In genomic region chr22:47769652-47770051, GRCh38 we compare ENCODE assay signal across 17 cellular contexts.
DNase-seq lines count a peak whose midpoint lies in the region; ATAC-seq and TF ChIP-seq lines count a peak whose summit lies in the region.
"Had no signal": no experiment of that assay in that cellular context is flagged by ENCODE, and none has a peak within 500 bp of the region (broad histone marks: within the 10 kb centered on the region; RNA-seq: fewer than 3 reads in every experiment).

No MANE protein-coding gene starts in this region.

- H3K56ac ChIP-seq in H9 (ENCODE audit: insufficient read length, low read depth, low read length) (no peak overlapping the region), mesendoderm (ENCODE audit: low read length) (peak overlapping the region; percentile 3)

- H3K4me1 Mint-ChIP-seq in H9 = peaks cover 12 to 14% of the 10 kb centered on the region in 2 experiments
- H3K4me1 Mint-ChIP-seq: B cell had no signal

- H2BK20ac ChIP-seq in H9 (ENCODE audit: low read depth, low read length, poor library complexity, severe bottlenecking) = no peak overlapping the region

- H3K4me3 Mint-ChIP-seq in H9 = no peak overlapping the region
- H3K4me3 Mint-ChIP-seq: B cell; CD4-positive, alpha-beta T cell; CD8-positive, alpha-beta T cell had no signal

- no peaks in the 10 kb centered on the region for H3K4me1 ChIP-seq in H9 (ENCODE audit: insufficient read depth, low read length)
- no peaks in the 10 kb centered on the region for H3K4me1 ChIP-seq in mesendoderm (ENCODE audit: control insufficient read depth, low read depth, low read length)
- no peaks in the 10 kb centered on the region for H3K4me1 ChIP-seq in trophoblast cell (ENCODE audit: control insufficient read depth in 1 of 2, insufficient read depth in 2 of 2, low read length in 2 of 2)
- H3K4me1 ChIP-seq: A549; BLaER1 treated with 17β-estradiol and CSF1 and Interleukin-3, amounts not matched to agents 10 nM and 100 nM; Caco-2 had no signal

- H3K79me1 ChIP-seq in H9 (ENCODE audit: insufficient read depth, low read depth, low read length, poor library complexity, severe bottlenecking) (no peaks in the 10 kb centered on the region), mesendoderm (ENCODE audit: low read length) (no peaks in the 10 kb centered on the region), trophoblast cell (ENCODE audit: low read length) (no peaks in the 10 kb centered on the region)

- peaks cover 0 to 2% of the 10 kb centered on the region in 2 experiments; a peak in 2 of 5 replicates for H3K9me3 Mint-ChIP-seq in H9
- H3K9me3 Mint-ChIP-seq: CD8-positive, alpha-beta T cell had no signal

- ATAC-seq in GM18868 (IDR thresholded peaks at IDR 0.05; ENCODE audit: unreplicated experiment) = no peak
- ATAC-seq: A549; CD8-positive, alpha-beta T cell had no signal

- H2BK15ac ChIP-seq in H9 (ENCODE audit: low read depth, low read length) = no peak overlapping the region
- H2BK15ac ChIP-seq in mesendoderm (replicated peaks; ENCODE audit: low read depth) = no peak overlapping the region

- H4K20me1 ChIP-seq in H9 (ENCODE audit: control insufficient read depth, insufficient read depth, insufficient read length) = no peaks in the 10 kb centered on the region
- H4K20me1 ChIP-seq: BLaER1 treated with 17β-estradiol and CSF1 and Interleukin-3, amounts not matched to agents 10 nM and 100 nM had no signal

- H4K91ac ChIP-seq in H9 (ENCODE audit: insufficient read length, low read depth, low read length) = no peak overlapping the region
- no peak overlapping the region for H4K91ac ChIP-seq in trophoblast cell (ENCODE audit: low read depth, low read length)

- H3K36me3 Mint-ChIP-seq in H9 (ENCODE audit: insufficient read depth in 1 of 3, low read depth in 3 of 3) = no peaks in the 10 kb centered on the region; a peak in 1 of 7 replicates
- H3K36me3 Mint-ChIP-seq: CD8-positive, alpha-beta T cell had no signal

- H2AFZ ChIP-seq in H9 (ENCODE audit: low read length) (no peak overlapping the region), trophoblast cell (ENCODE audit: insufficient read depth, low read length, poor library complexity) (no peak overlapping the region)

- no peak overlapping the region for H4K5ac ChIP-seq in H9 (ENCODE audit: insufficient read length, low read depth, low read length)
- H4K5ac ChIP-seq in mesendoderm (ENCODE audit: low read length) = no peak overlapping the region

- WGBS in H9 (ENCODE audit: extremely low coverage, insufficient read length, low lambda C conversion rate) = no CpG with 5 or more reads among the region's 6 CpGs
- WGBS in mesendoderm (ENCODE audit: extremely low coverage, insufficient coverage, low lambda C conversion rate) = no CpG with 5 or more reads among the region's 6 CpGs
- no CpG with 5 or more reads among the region's 6 CpGs for WGBS in trophoblast cell (ENCODE audit: extremely low coverage, insufficient coverage, insufficient read length)

- H3K23ac ChIP-seq in H9 (ENCODE audit: insufficient read length, low read depth, low read length) = no peak overlapping the region
- no peak overlapping the region for H3K23ac ChIP-seq in mesendoderm (ENCODE audit: low read length)
- no peak overlapping the region for H3K23ac ChIP-seq in trophoblast cell (ENCODE audit: low read length)

- H2BK120ac ChIP-seq in H9 (ENCODE audit: low read depth, low read length, poor library complexity, severe bottlenecking) (no peak overlapping the region), mesendoderm (ENCODE audit: low read depth, low read length) (no peak overlapping the region), trophoblast cell (ENCODE audit: insufficient read depth, low read length, poor library complexity) (no peak overlapping the region)

- no peak overlapping the region for H3K27ac ChIP-seq in H9 (ENCODE audit: insufficient read length, low read depth, low read length)
- H3K27ac ChIP-seq in mesendoderm (ENCODE audit: low read depth, low read length) = no peak overlapping the region
- H3K27ac ChIP-seq in trophoblast cell (ENCODE audit: low read depth, low read length) = no peak overlapping the region
- H3K27ac ChIP-seq: 22Rv1; A549; BLaER1 treated with 17β-estradiol and CSF1 and Interleukin-3, amounts not matched to agents 10 nM and 100 nM; C4-2B had no signal

- no peak overlapping the region for H3K4me3 ChIP-seq in mesendoderm (ENCODE audit: low read length)
- peak overlapping the region; percentile 51 for H3K4me3 ChIP-seq in trophoblast cell (ENCODE audit: low read depth, low read length)
- H3K4me3 ChIP-seq: A549; BLaER1 treated with 17β-estradiol and CSF1 and Interleukin-3, amounts not matched to agents 10 nM and 100 nM had no signal

- H3K9ac ChIP-seq in H9 (ENCODE audit: extremely low read depth, insufficient read length, low read length) = no peak overlapping the region
- H3K9ac ChIP-seq in mesendoderm (ENCODE audit: low read length) = no peak overlapping the region
- no peak overlapping the region for H3K9ac ChIP-seq in trophoblast cell (ENCODE audit: low read length)
- H3K9ac ChIP-seq: BLaER1 treated with 17β-estradiol and CSF1 and Interleukin-3, amounts not matched to agents 10 nM and 100 nM had no signal

- H3T11ph ChIP-seq in H9 (ENCODE audit: low read length) = no peak overlapping the region

- H3K79me2 ChIP-seq in H9 (ENCODE audit: insufficient read depth, low read length) = no peaks in the 10 kb centered on the region
- no peaks in the 10 kb centered on the region for H3K79me2 ChIP-seq in mesendoderm (ENCODE audit: control insufficient read depth, insufficient read depth, low read length)
- no peaks in the 10 kb centered on the region for H3K79me2 ChIP-seq in trophoblast cell (ENCODE audit: control insufficient read depth, insufficient read depth, low read length, poor library complexity)

- no peak overlapping the region for H3K14ac ChIP-seq in H9 (ENCODE audit: insufficient read depth, low read length)
- no peak overlapping the region for H3K14ac ChIP-seq in trophoblast cell (ENCODE audit: low read length)

- peak overlapping the region; percentile 69 for H3K18ac ChIP-seq in H9 (ENCODE audit: insufficient read length, low read depth, low read length)
- no peak overlapping the region for H3K18ac ChIP-seq in mesendoderm (ENCODE audit: low read length)
- no peak overlapping the region for H3K18ac ChIP-seq in trophoblast cell (ENCODE audit: low read length)

- H3K9me3 ChIP-seq in H9 (ENCODE audit: control insufficient read depth, low read depth, low read length) (no peaks in the 10 kb centered on the region), trophoblast cell (ENCODE audit: insufficient read depth, low read depth, low read length) (peaks cover 2% of the 10 kb centered on the region)
- H3K9me3 ChIP-seq: A549, Caco-2 had no signal

- H3K36me3 ChIP-seq in mesendoderm (ENCODE audit: control insufficient read depth, insufficient read depth, low read length) (no peaks in the 10 kb centered on the region), trophoblast cell (ENCODE audit: control insufficient read depth in 1 of 2, insufficient read depth in 2 of 2, low read length in 2 of 2) (no peaks in the 10 kb centered on the region)
- H3K36me3 ChIP-seq: BLaER1 treated with 17β-estradiol and CSF1 and Interleukin-3, amounts not matched to agents 10 nM and 100 nM had no signal

- no peaks in the 10 kb centered on the region for H3K23me2 ChIP-seq in H9 (ENCODE audit: insufficient read length, low read depth, low read length, poor library complexity, severe bottlenecking)

- H4K8ac ChIP-seq in H9 (replicated peaks; ENCODE audit: insufficient read length, low read depth, low read length) (no peak overlapping the region), mesendoderm (ENCODE audit: low read depth, low read length) (no peak overlapping the region), trophoblast cell (ENCODE audit: low read depth, low read length) (no peak overlapping the region)

- no peak overlapping the region for H2BK5ac ChIP-seq in H9 (ENCODE audit: insufficient read length, low read length)
- no peak overlapping the region for H2BK5ac ChIP-seq in mesendoderm (ENCODE audit: low read length)
- no peak overlapping the region for H2BK5ac ChIP-seq in trophoblast cell (ENCODE audit: low read depth, low read length, poor library complexity)

- H3K27ac Mint-ChIP-seq in H9 = no peak overlapping the region
- H3K27ac Mint-ChIP-seq: B cell; CD4-positive, alpha-beta T cell; CD8-positive, alpha-beta T cell had no signal

- no peaks in the 10 kb centered on the region for H3K27me3 ChIP-seq in H9 (ENCODE audit: insufficient read depth, low read length)
- H3K27me3 ChIP-seq in mesendoderm (ENCODE audit: insufficient read depth, low read length, poor library complexity) = no peaks in the 10 kb centered on the region
- H3K27me3 ChIP-seq in trophoblast cell (ENCODE audit: insufficient read depth, low read length) = no peaks in the 10 kb centered on the region
- H3K27me3 ChIP-seq: BLaER1 treated with 17β-estradiol and CSF1 and Interleukin-3, amounts not matched to agents 10 nM and 100 nM had no signal

- H3K27me3 Mint-ChIP-seq in H9 (ENCODE audit: low read depth) = peaks cover 10% of the 10 kb centered on the region

- no peak for TF ChIP-seq CTCF in H9 (conservative IDR thresholded peaks at IDR 0.05)

- no peak overlapping the region for H3K4me2 ChIP-seq in H9 (ENCODE audit: insufficient read depth, insufficient read length, low read length)
- H3K4me2 ChIP-seq in mesendoderm (ENCODE audit: low read length) = no peak overlapping the region
- H3K4me2 ChIP-seq in trophoblast cell (ENCODE audit: low read length) = no peak overlapping the region
- H3K4me2 ChIP-seq: A549; BLaER1 treated with 17β-estradiol and CSF1 and Interleukin-3, amounts not matched to agents 10 nM and 100 nM had no signal

- H3K4ac ChIP-seq in H9 (ENCODE audit: low read depth, low read length) = no peak overlapping the region
- no peak overlapping the region for H3K4ac ChIP-seq in mesendoderm (ENCODE audit: low read depth, low read length)
- H3K4ac ChIP-seq in trophoblast cell (ENCODE audit: low read depth, low read length) = no peak overlapping the region

- no peak overlapping the region for H4K12ac ChIP-seq in trophoblast cell (ENCODE audit: low read depth, low read length)

- H2BK12ac ChIP-seq in H9 (ENCODE audit: insufficient read length, low read depth, low read length) = no peak overlapping the region
- H2BK12ac ChIP-seq in trophoblast cell (ENCODE audit: low read length) = no peak overlapping the region

- DNase-seq in H9 = no peak
- no peak for DNase-seq in mesendoderm
- DNase-seq in trophoblast cell = no peak
- no peak for DNase-seq in SW480 (ENCODE audit: low spot score)
- DNase-seq: AML-193; Caco-2; Calu3; CD4-positive, alpha-beta T cell; CD8-positive, alpha-beta T cell; DMS79 treated with DMSO at 0.1 percent for 48 hours; GF-D8 had no signal

- H2AK5ac ChIP-seq in H9 (ENCODE audit: insufficient read length, low read length) (no peak overlapping the region), mesendoderm (ENCODE audit: low read length) (no peak overlapping the region), trophoblast cell (ENCODE audit: low read length) (no peak overlapping the region)
